11 cellular contexts compared by ENCODE assay signal in genomic region chr13:91154954-91155353, GRCh38.
A peak's percentile ranks its signal among the peaks of the same experiment; 100 is the strongest.
DNase-seq lines count a peak whose midpoint lies in the region; ATAC-seq and TF ChIP-seq lines count a peak whose summit lies in the region.
"Had no signal": no experiment of that assay in that cellular context is flagged by ENCODE, and none has a peak within 500 bp of the region (broad histone marks: within the 10 kb centered on the region; RNA-seq: fewer than 3 reads in every experiment).

No MANE protein-coding gene starts in this region.

- WGBS in suprapubic skin: 67% methylated on average over 3 of the region's 3 CpGs

- BruUV-seq in PC-9 (replicated peaks; lab: Mats Ljungman, UMichigan): no TSS peak

- H3K27me3 ChIP-seq in PC-9 (ENCODE audit: insufficient read depth, low read depth) (no peaks in the 10 kb centered on the region), suprapubic skin (no peaks in the 10 kb centered on the region)

- H3K79me2 ChIP-seq in PC-9 (ENCODE audit: low read depth): no peaks in the 10 kb centered on the region

- no peaks in the 10 kb centered on the region for H3K27me3 Mint-ChIP-seq in neural crest cell (ENCODE audit: low read depth)
- H3K27me3 Mint-ChIP-seq in activated T-helper 2 cell treated with anti-CD3 and anti-CD28 coated beads, Interferon-gamma antibody, Interleukin-2, Interleukin-4, amounts not matched to agents 10 μg/mL and 5 μg/mL and 100 μg/mL, durations not matched to agents 14 hours and 24 hours and 36 hours (ENCODE audit: low read depth): peaks cover 4% of the 10 kb centered on the region

- H3K36me3 ChIP-seq in PC-9 (ENCODE audit: low read depth): no peaks in the 10 kb centered on the region
- no peaks in the 10 kb centered on the region for H3K36me3 ChIP-seq in suprapubic skin
- H3K36me3 ChIP-seq: MG63 had no signal

- H2AFZ ChIP-seq in PC-9: 0 out of 2 replicates have a peak overlapping the region, but pooled peaks have one; percentile 49

- no peaks in the 10 kb centered on the region for H3F3A ChIP-seq in PC-9 (ENCODE audit: insufficient read depth, low read depth)

- TF ChIP-seq CTCF in PC-9 (conservative IDR thresholded peaks at IDR 0.05) (no peak), neural crest cell (conservative IDR thresholded peaks at IDR 0.05) (no peak), suprapubic skin (IDR thresholded peaks at IDR 0.05) (no peak), GM20000 (IDR thresholded peaks at IDR 0.05; ENCODE audit: extremely low read depth, missing control alignments) (no peak)

- TF ChIP-seq POLR2A in GM19099 (IDR thresholded peaks at IDR 0.05; ENCODE audit: extremely low read depth, insufficient read length, low read depth) (peak; percentile 6), suprapubic skin (IDR thresholded peaks at IDR 0.05) (no peak)

- no peaks in the 10 kb centered on the region for H4K20me1 ChIP-seq in PC-9 (ENCODE audit: insufficient read depth)

- intact Hi-C loops in PC-9 (cut with micrococcal nuclease; ENCODE audit: unreplicated experiment): loop anchor here (1.0 kb wide), 2 partner anchors 13 to 21 kb away; no protein-coding TSS in a partner anchor
- intact Hi-C loops in activated T-helper 2 cell treated with anti-CD3 and anti-CD28 coated beads, Interferon-gamma antibody, Interleukin-2, Interleukin-4, amounts not matched to agents 10 μg/mL and 5 μg/mL and 100 μg/mL, durations not matched to agents 14 hours and 24 hours and 36 hours (cut with micrococcal nuclease): no loop called here

- H3K9me3 ChIP-seq in PC-9 (ENCODE audit: insufficient read depth, low read depth): no peaks in the 10 kb centered on the region
- H3K9me3 ChIP-seq in suprapubic skin: no peaks in the 10 kb centered on the region
- H3K9me3 ChIP-seq: MG63 had no signal

- H3K4me2 ChIP-seq in PC-9: peak overlapping the region; percentile 63

- CTCF ChIA-PET in PC-9 (lab: Charles Lee): no interaction called here

- POLR2A ChIA-PET in PC-9 (lab: Charles Lee; ENCODE audit: unreplicated experiment): no interaction called here

- peak; percentile 60 for ATAC-seq in HG03095 (IDR thresholded peaks at IDR 0.05; ENCODE audit: unreplicated experiment)

- peaks cover 4% of the 10 kb centered on the region for H3K36me3 Mint-ChIP-seq in neural crest cell (ENCODE audit: low read depth)
- H3K36me3 Mint-ChIP-seq in activated T-helper 2 cell treated with anti-CD3 and anti-CD28 coated beads, Interferon-gamma antibody, Interleukin-2, Interleukin-4, amounts not matched to agents 10 μg/mL and 5 μg/mL and 100 μg/mL, durations not matched to agents 14 hours and 24 hours and 36 hours (ENCODE audit: low read depth): no peaks in the 10 kb centered on the region

- H3K27ac ChIP-seq in PC-9: no peak overlapping the region
- no peak overlapping the region for H3K27ac ChIP-seq in suprapubic skin

- H3K27ac Mint-ChIP-seq in neural crest cell (ENCODE audit: unreplicated experiment): peak overlapping the region; percentile 97
- no peak overlapping the region for H3K27ac Mint-ChIP-seq in activated T-helper 2 cell treated with anti-CD3 and anti-CD28 coated beads, Interferon-gamma antibody, Interleukin-2, Interleukin-4, amounts not matched to agents 10 μg/mL and 5 μg/mL and 100 μg/mL, durations not matched to agents 14 hours and 24 hours and 36 hours

- TF ChIP-seq EP300 in suprapubic skin (IDR thresholded peaks at IDR 0.05): no peak

- H3K4me1 Mint-ChIP-seq in neural crest cell: peaks cover 86% of the 10 kb centered on the region
- H3K4me1 Mint-ChIP-seq in activated T-helper 2 cell treated with anti-CD3 and anti-CD28 coated beads, Interferon-gamma antibody, Interleukin-2, Interleukin-4, amounts not matched to agents 10 μg/mL and 5 μg/mL and 100 μg/mL, durations not matched to agents 14 hours and 24 hours and 36 hours (ENCODE audit: low read depth): no peaks in the 10 kb centered on the region
- H3K4me1 Mint-ChIP-seq: central memory CD8-positive, alpha-beta T cell had no signal

- H3K9me2 ChIP-seq in PC-9 (ENCODE audit: insufficient read depth): no peaks in the 10 kb centered on the region

- H3K4me1 ChIP-seq in PC-9 (replicated peaks; ENCODE audit: insufficient read depth) (peaks cover 18% of the 10 kb centered on the region), suprapubic skin (no peaks in the 10 kb centered on the region)

- peak overlapping the region; percentile 50 for H3K4me3 Mint-ChIP-seq in neural crest cell
- no peak overlapping the region for H3K4me3 Mint-ChIP-seq in activated T-helper 2 cell treated with anti-CD3 and anti-CD28 coated beads, Interferon-gamma antibody, Interleukin-2, Interleukin-4, amounts not matched to agents 10 μg/mL and 5 μg/mL and 100 μg/mL, durations not matched to agents 14 hours and 24 hours and 36 hours (ENCODE audit: low read depth)
- H3K4me3 Mint-ChIP-seq: central memory CD8-positive, alpha-beta T cell had no signal

- no peak for DNase-seq in PC-9
- DNase-seq in neural crest cell (ENCODE audit: low read depth, low spot score): no peak
- no peak for DNase-seq in activated T-helper 2 cell treated with anti-CD3 and anti-CD28 coated beads, Interferon-gamma antibody, Interleukin-2, Interleukin-4, amounts not matched to agents 10 μg/mL and 5 μg/mL and 100 μg/mL, durations not matched to agents 14 hours and 24 hours and 36 hours (ENCODE audit: low spot score)
- no peak for DNase-seq in DMS79 treated with DMSO at 0.1 percent for 48 hours (lab: John Stamatoyannopoulos, UW)
- no peak for DNase-seq in suprapubic skin (ENCODE audit: low spot score in 2 of 2)
- no peak for DNase-seq in GM20000 (ENCODE audit: low spot score)
- DNase-seq: head of caudate nucleus, MG63 had no signal

- H3K9me3 Mint-ChIP-seq in neural crest cell: peaks cover 1% of the 10 kb centered on the region
- no peaks in the 10 kb centered on the region for H3K9me3 Mint-ChIP-seq in activated T-helper 2 cell treated with anti-CD3 and anti-CD28 coated beads, Interferon-gamma antibody, Interleukin-2, Interleukin-4, amounts not matched to agents 10 μg/mL and 5 μg/mL and 100 μg/mL, durations not matched to agents 14 hours and 24 hours and 36 hours
- H3K9me3 Mint-ChIP-seq: central memory CD8-positive, alpha-beta T cell had no signal

- H3K4me3 ChIP-seq in PC-9 (no peak overlapping the region), suprapubic skin (no peak overlapping the region)
- H3K4me3 ChIP-seq: MG63 had no signal
